ENCODE assay signal across 7 cellular contexts in the genomic region with DNA sequence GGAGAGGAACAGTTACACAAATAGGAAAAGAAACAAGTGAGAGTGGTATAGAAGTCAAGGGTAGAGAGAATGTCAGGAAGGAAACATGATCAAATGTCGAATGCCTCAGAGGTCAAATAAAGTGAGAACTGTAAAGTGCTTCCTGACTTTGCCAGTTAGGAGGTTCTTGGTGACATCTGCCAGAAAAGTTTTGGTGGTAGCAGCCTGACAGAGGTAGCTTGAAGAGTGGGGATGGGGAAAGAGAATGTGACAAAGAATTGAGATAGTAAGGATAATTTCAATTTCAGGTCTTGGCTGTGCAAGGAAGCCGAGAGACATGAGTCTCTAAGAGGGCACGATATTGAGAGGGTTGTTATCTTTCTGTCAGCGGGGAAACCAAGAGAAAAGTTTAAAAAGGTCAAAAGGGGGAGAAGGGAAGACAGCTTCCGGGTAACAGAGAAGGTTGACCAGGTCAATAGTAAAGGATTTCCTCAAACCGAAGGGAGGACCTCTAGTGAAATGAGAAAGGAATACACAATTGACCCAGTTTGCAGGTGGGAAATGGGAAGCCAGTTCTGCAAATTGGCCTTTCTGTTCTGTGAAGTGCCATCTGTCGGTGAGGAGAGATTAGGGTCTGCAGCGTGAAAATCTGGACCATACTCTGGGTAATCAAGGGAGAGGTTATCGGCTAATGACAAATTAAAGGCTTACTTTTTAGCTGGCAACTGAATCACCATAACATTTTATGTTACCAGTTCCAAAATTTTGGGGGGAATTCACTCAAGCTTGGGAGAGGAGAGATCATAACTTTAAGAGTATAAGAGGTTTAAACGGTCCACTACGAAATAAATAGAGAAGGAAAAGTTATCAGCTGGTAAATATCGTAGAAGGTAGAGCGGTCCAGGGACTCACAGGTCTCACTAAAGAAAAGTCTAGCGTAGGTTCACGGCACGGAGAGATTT. TPM values are rescaled to one million over a fixed set of nuclear protein-coding genes. Genes with fewer than 3 reads are reported as not detected.
A peak's percentile ranks its signal among the peaks of the same experiment; 100 is the strongest.
DNase-seq lines count a peak whose midpoint lies in the region; ATAC-seq and TF ChIP-seq lines count a peak whose summit lies in the region.

No MANE protein-coding gene starts in this region.

- peak overlapping the region; percentile 98 for H3K4me3 ChIP-seq in HUES6 (ENCODE audit: low read depth, low read length)
- peak overlapping the region; percentile 74 to 95 (median 79) for H3K4me3 ChIP-seq in Peyer's patch
- peak overlapping the region; percentile 88 for H3K4me3 ChIP-seq in lower leg skin (ENCODE audit: low read depth, poor library complexity, severe bottlenecking)
- peak overlapping the region; percentile 62 to 98 (median 88) for H3K4me3 ChIP-seq in thyroid gland (replicated peaks in 1 of 3)

- H3K9me3 ChIP-seq in HUES6 (ENCODE audit: control insufficient read depth, insufficient read depth, low read depth, low read length) (no peaks in the 10 kb centered on the region), Peyer's patch (no peaks in the 10 kb centered on the region), thyroid gland (no peaks in the 10 kb centered on the region)

- intact Hi-C loops in lower leg skin (cut with DNase I; ENCODE audit: low total_unique reads) (no loop called here), thyroid gland (cut with DNase I) (no loop called here)

- peak overlapping the region; percentile 99; the same call in 1 of the 2 replicates for H3K27ac ChIP-seq in HUES6 (ENCODE audit: low read depth, low read length)
- H3K27ac ChIP-seq in Peyer's patch = peak overlapping the region; percentile 96 to 100 (median 100)
- peak overlapping the region; percentile 100 for H3K27ac ChIP-seq in thyroid gland

- ATAC-seq in GM19467 (IDR thresholded peaks at IDR 0.05; ENCODE audit: unreplicated experiment) = no peak

- H3K4me1 ChIP-seq in HUES6 (ENCODE audit: control insufficient read depth, insufficient read depth, low read length) (peaks cover 10% of the 10 kb centered on the region), Peyer's patch (peaks cover 0 to 28% (median 3%) of the 10 kb centered on the region in 4 donors), thyroid gland (peaks cover 10 to 21% of the 10 kb centered on the region in 2 donors)

- TF ChIP-seq CTCF in Peyer's patch (IDR thresholded peaks at IDR 0.05) = peak; percentile 31 to 60 (median 48)
- TF ChIP-seq CTCF in lower leg skin (IDR thresholded peaks at IDR 0.05) = peak in 1 of 3 donors; percentile 58
- TF ChIP-seq CTCF in thyroid gland (IDR thresholded peaks at IDR 0.05) = peak in 4 of 6 experiments; percentile 22 to 44 (median 41)

- H3K36me3 ChIP-seq in HUES6 (ENCODE audit: control insufficient read depth, insufficient read depth, low read length) (peaks cover 8% of the 10 kb centered on the region), Peyer's patch (peaks cover 0 to 3% (median 0%) of the 10 kb centered on the region in 3 donors), thyroid gland (peaks cover under 1 to 3% of the 10 kb centered on the region in 2 donors)

- TF ChIP-seq POLR2A in Peyer's patch (IDR thresholded peaks at IDR 0.05) (no peak), lower leg skin (IDR thresholded peaks at IDR 0.05) (no peak), thyroid gland (IDR thresholded peaks at IDR 0.05) (no peak)

- 6% methylated on average over 16 of the region's 16 CpGs for WGBS in lower leg skin, 2 donors
- WGBS in thyroid gland, 2 donors = 3 to 5% methylated on average over 16 of the region's 16 CpGs

- peak overlapping the region; percentile 99 for H3K9ac ChIP-seq in HUES6 (ENCODE audit: low read length)

- no peaks in the 10 kb centered on the region for H3K27me3 ChIP-seq in HUES6 (ENCODE audit: control insufficient read depth, insufficient read depth, low read length)
- H3K27me3 ChIP-seq in Peyer's patch = no peaks in the 10 kb centered on the region
- H3K27me3 ChIP-seq in thyroid gland = no peaks in the 10 kb centered on the region

- DNase-seq in DMS79 treated with DMSO at 0.1 percent for 48 hours (lab: John Stamatoyannopoulos, UW) = peak; percentile 67
- peak in 1 of 3 donors; percentile 65 for DNase-seq in Peyer's patch
- peak; percentile 93 for DNase-seq in cerebellar cortex (ENCODE audit: low spot score)
- DNase-seq in lower leg skin (ENCODE audit: low spot score in 2 of 2) = no peak
- peak in 1 of 2 donors; percentile 23 for DNase-seq in thyroid gland

RNA-seq across cellular contexts. Expression of a gene that starts 1.0 kb away (rescaled TPM):
- 100 to 1,000 TPM; 146 to 525 (median 205) TPM for total RNA-seq in Peyer's patch
- 100 to 1,000 TPM in 3 of 4 donors, 10 to 100 TPM in 1; 97.5 to 130 (median 119) TPM for total RNA-seq in lower leg skin
- total RNA-seq in thyroid gland = 100 to 1,000 TPM; 206 to 282 (median 238) TPM

RNA-seq across cellular contexts. Expression of a gene that starts 14.5 kb away (rescaled TPM):
- total RNA-seq in Peyer's patch = 10 to 100 TPM; 47.0 to 79.9 (median 62.1) TPM
- total RNA-seq in lower leg skin = 10 to 100 TPM; 11.5 to 33.4 (median 22.4) TPM
- total RNA-seq in thyroid gland = 10 to 100 TPM; 10.7 to 41.5 (median 27.3) TPM

RNA-seq across cellular contexts. Expression of a gene that starts 26.6 kb away (rescaled TPM):
- total RNA-seq in Peyer's patch (100 to 1,000 TPM in 1 of 4 donors, 10 to 100 TPM in 3; 59.4 to 199 (median 91.6) TPM), lower leg skin (10 to 100 TPM; 15.3 to 23.2 (median 18.4) TPM), thyroid gland (10 to 100 TPM; 34.7 to 82.9 (median 51.3) TPM)

RNA-seq across cellular contexts. Expression of a gene that starts 42.0 kb away (rescaled TPM):
- total RNA-seq in Peyer's patch (10 to 100 TPM in 1 of 4 donors, 1 to 10 TPM in 1, under 1 TPM in 1, not detected in 1; 0.95 to 26.4 (median 1.5) TPM), lower leg skin (10 to 100 TPM in 3 of 4 donors, 1 to 10 TPM in 1; 4.3 to 47.9 (median 13.4) TPM), thyroid gland (10 to 100 TPM in 3 of 4 donors, 1 to 10 TPM in 1; 2.0 to 85.9 (median 20.3) TPM)

Comparison
In these comparisons a context has a peak if more than half of its experiments do, and no peak if none do; other contexts are left out.
1. DNase-seq: peak in DMS79 treated with DMSO at 0.1 percent for 48 hours (single experiment) and cerebellar cortex (single experiment); none in lower leg skin (0 of 2).
2. Peak in every context shown above with its lines, with median percentiles within 50 percentile points of each other: H3K27ac ChIP-seq and H3K4me3 ChIP-seq.